Comparison of ENCODE assay signal across 27 cellular contexts in the genomic region with DNA sequence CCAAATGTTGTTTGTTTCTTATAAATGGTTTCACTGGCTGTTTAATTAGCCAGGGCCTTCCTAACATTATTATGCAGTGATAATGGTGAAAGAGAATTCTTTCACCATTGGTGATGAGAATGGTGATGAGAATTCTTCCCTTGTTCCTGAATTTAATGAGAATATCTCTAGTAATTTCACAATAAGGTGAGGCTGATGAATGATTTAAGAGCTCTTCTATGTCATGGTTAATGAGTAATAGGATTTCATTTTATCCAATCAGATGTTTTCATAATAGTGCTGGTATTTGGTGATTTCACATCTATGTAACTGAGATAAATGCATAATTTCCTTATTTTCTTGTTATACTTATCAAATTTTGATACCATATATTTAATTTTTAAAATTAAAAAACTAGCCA.
"Had no signal": no experiment of that assay in that cellular context is flagged by ENCODE, and none has a peak within 500 bp of the region (broad histone marks: within the 10 kb centered on the region; RNA-seq: fewer than 3 reads in every experiment).

No MANE protein-coding gene starts in this region.

- H3K27me3 Mint-ChIP-seq: memory B cell; naive thymus-derived CD4-positive, alpha-beta T cell had no signal

- H3K27ac Mint-ChIP-seq: memory B cell; naive thymus-derived CD4-positive, alpha-beta T cell; natural killer cell had no signal

- H3K4me1 Mint-ChIP-seq: memory B cell; naive thymus-derived CD4-positive, alpha-beta T cell; natural killer cell had no signal

- H3K4me1 ChIP-seq: colonic mucosa, gastrocnemius medialis, heart right ventricle, left lung, lower lobe of right lung had no signal

- DNase-seq: colonic mucosa; dermis blood vessel endothelial cell; dorsolateral prefrontal cortex; effector CD4-positive, alpha-beta T cell; effector memory CD4-positive, alpha-beta T cell; erythroblast; esophagus squamous epithelium; foreskin fibroblast; foreskin melanocyte; gastrocnemius medialis; glutamatergic neuron; head of caudate nucleus; heart right ventricle; hippocampal formation; left cardiac atrium; left lung; left ventricle myocardium superior; lower lobe of right lung; mesendoderm; midbrain; naive thymus-derived CD4-positive, alpha-beta T cell; natural killer cell had no signal

- FAIRE-seq: endothelial cell of umbilical vein, islet of Langerhans, keratinocyte had no signal

- H3K4me3 Mint-ChIP-seq: memory B cell; naive thymus-derived CD4-positive, alpha-beta T cell; natural killer cell had no signal

- H3K9me3 ChIP-seq: colonic mucosa, esophagus squamous epithelium, gastrocnemius medialis, heart right ventricle, left lung, lower lobe of right lung had no signal

- H3K27ac ChIP-seq: colonic mucosa, dorsolateral prefrontal cortex, epithelial cell of prostate, esophagus squamous epithelium, gastrocnemius medialis, heart right ventricle, left lung, lower lobe of right lung had no signal

- H3K27me3 ChIP-seq: colonic mucosa, dorsolateral prefrontal cortex, esophagus squamous epithelium, gastrocnemius medialis, heart right ventricle, left lung had no signal

- H3K9me3 Mint-ChIP-seq: natural killer cell had no signal

- H3K36me3 ChIP-seq: colonic mucosa, esophagus squamous epithelium, gastrocnemius medialis, heart right ventricle, left lung, lower lobe of right lung had no signal

- H3K4me3 ChIP-seq: colonic mucosa, dorsolateral prefrontal cortex, esophagus squamous epithelium, gastrocnemius medialis, heart right ventricle, left lung, lower lobe of right lung had no signal

- H3K36me3 Mint-ChIP-seq: memory B cell; naive thymus-derived CD4-positive, alpha-beta T cell; natural killer cell had no signal
